In genomic region chr15:49235446-49236207, GRCh38 we compare ENCODE assay signal across 8 cellular contexts.
DNase-seq lines count a peak whose midpoint lies in the region; ATAC-seq, FAIRE-seq and TF ChIP-seq lines count a peak whose summit lies in the region.

No MANE protein-coding gene starts in this region.

- H3K27ac Mint-ChIP-seq in activated CD4-positive, alpha-beta T cell treated with anti-CD3 and anti-CD28 coated beads for 36 hours: no peak overlapping the region

- peaks cover 4% of the 10 kb centered on the region for H3K4me1 Mint-ChIP-seq in activated CD4-positive, alpha-beta T cell treated with anti-CD3 and anti-CD28 coated beads for 36 hours

- intact Hi-C loops in activated CD4-positive, alpha-beta T cell treated with anti-CD3 and anti-CD28 coated beads for 36 hours (cut with DNase I, micrococcal nuclease): loop anchor here (1.0 to 10.0 kb wide), 4 partner anchors 187 to 1079 kb away; no protein-coding TSS in a partner anchor
- intact Hi-C loops in mucosa of descending colon (cut with DNase I, micrococcal nuclease): loop anchor here in 1 of 2 donors (5.0 to 10.0 kb wide), 2 partner anchors 187 to 909 kb away; partner anchors contain the start of gene FGF7

- peaks cover 0 to 39% (median 8%) of the 10 kb centered on the region in 10 experiments; a peak in 13 of 20 replicates for H3K4me1 ChIP-seq in BLaER1 treated with 17β-estradiol and CSF1 and Interleukin-3, amounts not matched to agents 10 nM and 100 nM
- H3K4me1 ChIP-seq in mucosa of descending colon (ENCODE audit: low read depth): no peaks in the 10 kb centered on the region

- no peak overlapping the region for H3K4me3 ChIP-seq in BLaER1 treated with 17β-estradiol and CSF1 and Interleukin-3, amounts not matched to agents 10 nM and 100 nM
- H3K4me3 ChIP-seq in mucosa of descending colon: no peak overlapping the region

- H3K27me3 ChIP-seq in BLaER1 treated with 17β-estradiol and CSF1 and Interleukin-3, amounts not matched to agents 10 nM and 100 nM: no peaks in the 10 kb centered on the region

- DNase-seq in NCI-H446 (lab: John Stamatoyannopoulos, UW) (peak; percentile 12 to 59), mucosa of descending colon (peak in 1 of 3 donors; percentile 54), substantia nigra (lab: John Stamatoyannopoulos, UW) (peak in 38 of 49 donors; percentile 2 to 67 (median 35))
- peak; percentile 60 for DNase-seq in activated CD4-positive, alpha-beta T cell treated with anti-CD3 and anti-CD28 coated beads for 36 hours

- peaks cover 28 to 56% (median 40%) of the 10 kb centered on the region in 11 experiments; a peak in 21 of 22 replicates for H3K36me3 ChIP-seq in BLaER1 treated with 17β-estradiol and CSF1 and Interleukin-3, amounts not matched to agents 10 nM and 100 nM
- H3K36me3 ChIP-seq in mucosa of descending colon (ENCODE audit: low read depth): no peaks in the 10 kb centered on the region

- H3K9me3 ChIP-seq in BLaER1 treated with 17β-estradiol and CSF1 and Interleukin-3, amounts not matched to agents 10 nM and 100 nM (replicated peaks in 1 of 11): peaks cover 0 to 35% (median 24%) of the 10 kb centered on the region in 11 experiments; a peak in 19 of 22 replicates
- no peaks in the 10 kb centered on the region for H3K9me3 ChIP-seq in mucosa of descending colon

- H3K4me3 Mint-ChIP-seq in activated CD4-positive, alpha-beta T cell treated with anti-CD3 and anti-CD28 coated beads for 36 hours: no peak overlapping the region

- CTCF ChIA-PET in activated CD4-positive, alpha-beta T cell treated with anti-CD3 and anti-CD28 coated beads for 36 hours (lab: Charles Lee): interaction anchor here (0.6 to 3.2 kb wide), 12 partner anchors 10 to 947 kb away, joined by 3 to 33 read pairs (median 4); partner anchors contain the start of gene FGF7

- H3K27ac ChIP-seq in BLaER1 treated with 17β-estradiol and CSF1 and Interleukin-3, amounts not matched to agents 10 nM and 100 nM: peak overlapping the region in 5 of 11 experiments; percentile 38 to 56 (median 47); a peak in 8 of 22 replicates
- peak overlapping the region; percentile 47 for H3K27ac ChIP-seq in substantia nigra (ENCODE audit: low read depth, low read length, poor library complexity, severe bottlenecking)

- POLR2A ChIA-PET in activated CD4-positive, alpha-beta T cell treated with anti-CD3 and anti-CD28 coated beads for 36 hours (lab: Charles Lee): no interaction called here

- no peaks in the 10 kb centered on the region for H3K27me3 Mint-ChIP-seq in activated CD4-positive, alpha-beta T cell treated with anti-CD3 and anti-CD28 coated beads for 36 hours

- peak overlapping the region in 8 of 11 experiments; percentile 11 to 77 (median 62); a peak in 11 of 22 replicates for H3K4me2 ChIP-seq in BLaER1 treated with 17β-estradiol and CSF1 and Interleukin-3, amounts not matched to agents 10 nM and 100 nM

- peak; percentile 32 for TF ChIP-seq CTCF in mucosa of descending colon (IDR thresholded peaks at IDR 0.05)

- peak; percentile 90 for ATAC-seq in GM18858 (IDR thresholded peaks at IDR 0.05; ENCODE audit: unreplicated experiment)
- ATAC-seq in HG03066 (IDR thresholded peaks at IDR 0.05; ENCODE audit: low read depth, unreplicated experiment): peak; percentile 60
- ATAC-seq in activated CD4-positive, alpha-beta T cell treated with anti-CD3 and anti-CD28 coated beads for 36 hours: peak; percentile 80
- peak; percentile 77 for ATAC-seq in mucosa of descending colon

- FAIRE-seq in endometrium (lab: Jason Lieb, UNC): peak; percentile 96

- no peaks in the 10 kb centered on the region for H3K9me3 Mint-ChIP-seq in activated CD4-positive, alpha-beta T cell treated with anti-CD3 and anti-CD28 coated beads for 36 hours (ENCODE audit: low read depth)

- peaks cover 33% of the 10 kb centered on the region for H3K36me3 Mint-ChIP-seq in activated CD4-positive, alpha-beta T cell treated with anti-CD3 and anti-CD28 coated beads for 36 hours (ENCODE audit: low read depth)

- peak overlapping the region in 1 of 11 experiments; percentile 7; a peak in 1 of 22 replicates for H3K9ac ChIP-seq in BLaER1 treated with 17β-estradiol and CSF1 and Interleukin-3, amounts not matched to agents 10 nM and 100 nM

- H4K20me1 ChIP-seq in BLaER1 treated with 17β-estradiol and CSF1 and Interleukin-3, amounts not matched to agents 10 nM and 100 nM: no peaks in the 10 kb centered on the region
